Comparison of ENCODE assay signal across 8 cellular contexts in the genomic region with DNA sequence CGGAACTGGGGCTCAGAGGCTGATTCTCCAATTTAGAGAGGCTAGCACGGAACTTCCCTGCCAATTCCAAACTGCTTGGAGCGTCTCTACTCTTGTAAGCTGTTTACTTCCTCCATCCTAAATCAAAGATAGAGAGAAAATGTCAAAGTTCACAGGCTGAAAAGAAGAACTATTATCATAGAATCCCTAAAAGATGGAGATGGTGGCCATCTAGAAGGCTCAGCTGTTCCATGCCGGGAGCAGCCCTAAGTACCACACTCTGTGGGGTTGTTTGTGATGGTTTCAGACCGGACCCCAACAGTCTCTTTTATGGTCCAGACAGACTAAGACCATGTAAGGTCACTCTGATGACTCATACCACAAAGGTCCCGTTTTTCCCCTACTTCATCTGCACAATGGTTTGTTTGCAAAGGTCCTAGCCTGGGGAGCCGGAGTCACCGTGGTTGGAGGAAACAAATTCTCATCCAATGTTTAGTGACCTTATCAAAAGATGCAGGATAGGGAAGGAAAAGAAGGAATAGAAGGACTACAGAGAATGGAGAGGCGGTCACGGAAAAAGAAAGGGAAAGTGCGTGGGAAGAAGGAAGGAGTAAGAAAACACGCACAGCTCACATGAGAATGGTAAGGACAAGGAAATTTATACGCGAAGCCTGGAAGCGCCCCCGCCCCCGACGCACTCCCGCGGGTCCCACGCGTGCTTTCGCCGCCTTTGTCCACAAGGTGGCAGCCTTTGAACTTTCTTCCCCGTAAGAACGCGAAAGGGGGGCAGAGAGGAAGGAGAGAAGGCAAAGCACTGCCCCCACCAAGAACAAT. TPM values are rescaled to one million over a fixed set of nuclear protein-coding genes. Genes with fewer than 3 reads are reported as not detected.
DNase-seq lines count a peak whose midpoint lies in the region; ATAC-seq and TF ChIP-seq lines count a peak whose summit lies in the region.

No MANE protein-coding gene starts in this region.

- intact Hi-C loops in mammary epithelial cell (cut with micrococcal nuclease), result loop anchor here (1.0 to 5.0 kb wide), 4 partner anchors 70 to 295 kb away; no protein-coding TSS in a partner anchor

- no peak for ATAC-seq in HG03439 (IDR thresholded peaks at IDR 0.05; ENCODE audit: unreplicated experiment)

- H3K4me2 ChIP-seq in mammary epithelial cell (ENCODE audit: insufficient read depth, low read depth, low read length), result peak overlapping the region; percentile 89

- H3K27me3 ChIP-seq in mammary epithelial cell (ENCODE audit: insufficient read depth, low read length), result no peaks in the 10 kb centered on the region

- peak overlapping the region; percentile 98 for H2AFZ ChIP-seq in mammary epithelial cell (ENCODE audit: low read depth, low read length)

- H3K79me2 ChIP-seq in mammary epithelial cell (ENCODE audit: insufficient read depth, low read length), result peaks cover 32% of the 10 kb centered on the region

- no peaks in the 10 kb centered on the region for H4K20me1 ChIP-seq in mammary epithelial cell (ENCODE audit: insufficient read depth, low read length)

- no peak overlapping the region for H3K9ac ChIP-seq in mammary epithelial cell (ENCODE audit: insufficient read depth, low read length)

- H3K36me3 ChIP-seq in mammary epithelial cell (ENCODE audit: insufficient read depth, low read length), result no peaks in the 10 kb centered on the region

- dilution Hi-C loops in mammary epithelial cell (cut with HindIII; ENCODE audit: low sequenced_read_pairs), result no loop called here

- in situ Hi-C loops in mammary epithelial cell (cut with MboI; ENCODE audit: low sequenced_read_pairs in 2 of 2), result loop anchor here in 1 of 2 donors (5.0 kb wide), 1 partner anchor 295 kb away; no protein-coding TSS in a partner anchor

- DNase-seq in NCI-H1436 (lab: John Stamatoyannopoulos, UW), result peak; percentile 68
- no peak for DNase-seq in NCI-H1436 treated with DMSO at 0.1 percent for 48 hours (lab: John Stamatoyannopoulos, UW)
- DNase-seq in LNCaP clone FGC (ENCODE audit: low read depth), result no peak
- DNase-seq in T-helper 9 cell, result peak; percentile 16
- no peak for DNase-seq in mammary epithelial cell
- DNase-seq in inferior parietal cortex (ENCODE audit: extremely low spot score), result peak; percentile 83

- H3K9me3 ChIP-seq in mammary epithelial cell (replicated peaks; ENCODE audit: insufficient read depth, low read length), result no peaks in the 10 kb centered on the region

- peak overlapping the region; percentile 62 for H3K4me3 ChIP-seq in LNCaP clone FGC (ENCODE audit: low read depth, low read length)
- peak overlapping the region; percentile 90 to 95 (median 94) for H3K4me3 ChIP-seq in mammary epithelial cell (replicated peaks in 1 of 3; ENCODE audit: insufficient read depth in 1 of 3, low read depth in 2 of 3, low read length in 3 of 3)
- H3K4me3 ChIP-seq in skin epidermis, result peak overlapping the region; percentile 63 to 85 (median 73)

- H3K27ac ChIP-seq in mammary epithelial cell (ENCODE audit: insufficient read depth, low read depth, low read length) (peak overlapping the region; percentile 44), skin epidermis (peak overlapping the region in 16 of 21 experiments; percentile 46 to 93 (median 81))

- H3K4me1 ChIP-seq in mammary epithelial cell (ENCODE audit: insufficient read depth, low read length), result peaks cover 13% of the 10 kb centered on the region

- BruUV-seq in mammary epithelial cell (replicated peaks; lab: Mats Ljungman, UMichigan), result no TSS peak

- CTCF ChIA-PET in mammary epithelial cell (lab: Charles Lee; ENCODE audit: low non-redundant PET), result interaction anchor here (0.6 kb wide), 1 partner anchor 309 kb away, joined by 11 read pairs; no protein-coding TSS in a partner anchor

- TF ChIP-seq CTCF in LNCaP clone FGC (IDR thresholded peaks at IDR 0.05; ENCODE audit: control insufficient read depth, extremely low read depth, insufficient read depth) (peak; percentile 58), mammary epithelial cell (conservative IDR thresholded peaks at IDR 0.05 in 1 of 2, IDR thresholded peaks at IDR 0.05 in 1 of 2; ENCODE audit: extremely low read depth in 1 of 2, insufficient read depth in 1 of 2, low read depth in 1 of 2, low read length in 2 of 2) (peak; percentile 54 to 77)

- WGBS in mammary epithelial cell (ENCODE audit: low coverage, missing lambda C conversion rate), result 23% methylated on average over 23 of the region's 27 CpGs

RNA-seq across cellular contexts. Expression of a gene that starts 0.5 kb away (rescaled TPM):
- total RNA-seq in mammary epithelial cell, result 10 to 100 TPM; 23.3 to 41.3 TPM
- 26.5 TPM for polyA plus RNA-seq in mammary epithelial cell
- polyA minus RNA-seq in mammary epithelial cell, result 10.3 TPM

RNA-seq across cellular contexts. Expression of a gene that starts 38.1 kb away (rescaled TPM):
- not detected for total RNA-seq in mammary epithelial cell
- polyA plus RNA-seq in mammary epithelial cell, result not detected
- polyA minus RNA-seq in mammary epithelial cell, result not detected

RNA-seq across cellular contexts. Expression of a gene that starts 59.8 kb away (rescaled TPM):
- total RNA-seq in mammary epithelial cell, result not detected
- polyA plus RNA-seq in mammary epithelial cell, result not detected
- polyA minus RNA-seq in mammary epithelial cell, result not detected

Comparison
In these comparisons a context has a peak if more than half of its experiments do, and no peak if none do; other contexts are left out.
1. DNase-seq: peak in NCI-H1436 (single experiment), T-helper 9 cell (single experiment) and inferior parietal cortex (single experiment); none in NCI-H1436 treated with DMSO at 0.1 percent for 48 hours (single experiment), LNCaP clone FGC (single experiment) and mammary epithelial cell (single experiment).
2. Peak in every context shown above with its lines, with median percentiles within 50 percentile points of each other: H3K4me3 ChIP-seq.